8 cellular contexts compared by ENCODE assay signal in genomic region chr6:27810768-27811298, GRCh38.
DNase-seq lines count a peak whose midpoint lies in the region; ATAC-seq, FAIRE-seq and TF ChIP-seq lines count a peak whose summit lies in the region.

No MANE protein-coding gene starts in this region.

- DNase-seq in activated naive CD4-positive, alpha-beta T cell treated with anti-CD3 and anti-CD28 coated beads, Interleukin-2, amount 10 ng/mL, durations not matched to agents 7 days and 5 days = peak; percentile 54
- no peak for DNase-seq in activated naive CD4-positive, alpha-beta T cell treated with Interleukin-2 at 50 U/mL for 16 hours
- DNase-seq in WERI-Rb-1 = peak; percentile 35
- no peak for DNase-seq in iPS DF 6.9 (ENCODE audit: low read depth, low spot score)
- no peak for DNase-seq in suprapubic skin (ENCODE audit: low spot score in 2 of 2)
- no peak for DNase-seq in pancreas

- TF ChIP-seq CTCF in WERI-Rb-1 (IDR thresholded peaks at IDR 0.05; ENCODE audit: low read depth, low read length) (no peak), suprapubic skin (IDR thresholded peaks at IDR 0.05) (no peak), pancreas (IDR thresholded peaks at IDR 0.05) (no peak)

- H3K27ac Mint-ChIP-seq in activated naive CD4-positive, alpha-beta T cell treated with anti-CD3 and anti-CD28 coated beads, Interleukin-2, amount 10 ng/mL, durations not matched to agents 7 days and 5 days = peak overlapping the region; percentile 100

- CTCF ChIA-PET in activated naive CD4-positive, alpha-beta T cell treated with anti-CD3 and anti-CD28 coated beads, Interleukin-2, amount 10 ng/mL, durations not matched to agents 7 days and 5 days (lab: Charles Lee) = no interaction called here

- H3K9me3 ChIP-seq in WERI-Rb-1 (ENCODE audit: severe bottlenecking) = peaks cover 7% of the 10 kb centered on the region
- no peaks in the 10 kb centered on the region for H3K9me3 ChIP-seq in iPS DF 6.9 (ENCODE audit: control insufficient read depth, insufficient read depth, low read length)
- no peaks in the 10 kb centered on the region for H3K9me3 ChIP-seq in suprapubic skin
- H3K9me3 ChIP-seq in pancreas = no peaks in the 10 kb centered on the region

- H3K27me3 Mint-ChIP-seq in activated naive CD4-positive, alpha-beta T cell treated with anti-CD3 and anti-CD28 coated beads, Interleukin-2, amount 10 ng/mL, durations not matched to agents 7 days and 5 days = peaks cover 5% of the 10 kb centered on the region

- ATAC-seq in pancreas (no peak), GM18870 (IDR thresholded peaks at IDR 0.05; ENCODE audit: unreplicated experiment) (no peak), GM18519 (IDR thresholded peaks at IDR 0.05; ENCODE audit: low FRiP score, unreplicated experiment) (no peak)

- H3K4me1 Mint-ChIP-seq in activated naive CD4-positive, alpha-beta T cell treated with anti-CD3 and anti-CD28 coated beads, Interleukin-2, amount 10 ng/mL, durations not matched to agents 7 days and 5 days = peaks cover 69% of the 10 kb centered on the region

- no peak overlapping the region for H3K27ac ChIP-seq in WERI-Rb-1
- no peak overlapping the region for H3K27ac ChIP-seq in iPS DF 6.9 (ENCODE audit: low read length)
- peak overlapping the region; percentile 92 for H3K27ac ChIP-seq in suprapubic skin
- H3K27ac ChIP-seq in pancreas = peak overlapping the region in 2 of 4 donors; percentile 71 to 78

- TF ChIP-seq EP300 in suprapubic skin (IDR thresholded peaks at IDR 0.05) = no peak

- intact Hi-C loops in pancreas (cut with DNase I) = no loop called here

- peaks cover 10% of the 10 kb centered on the region for H3K36me3 Mint-ChIP-seq in activated naive CD4-positive, alpha-beta T cell treated with anti-CD3 and anti-CD28 coated beads, Interleukin-2, amount 10 ng/mL, durations not matched to agents 7 days and 5 days

- H3K4me1 ChIP-seq in iPS DF 6.9 (ENCODE audit: control insufficient read depth, insufficient read depth, low read length) = no peaks in the 10 kb centered on the region
- H3K4me1 ChIP-seq in suprapubic skin = peaks cover 39% of the 10 kb centered on the region
- peaks cover 0 to 5% (median 0%) of the 10 kb centered on the region in 3 donors for H3K4me1 ChIP-seq in pancreas

- no peaks in the 10 kb centered on the region for H3K27me3 ChIP-seq in WERI-Rb-1 (ENCODE audit: insufficient read depth, low read depth, severe bottlenecking)
- no peaks in the 10 kb centered on the region for H3K27me3 ChIP-seq in iPS DF 6.9 (ENCODE audit: control insufficient read depth, insufficient read depth, low read length)
- peaks cover 3% of the 10 kb centered on the region for H3K27me3 ChIP-seq in suprapubic skin
- peaks cover 0 to 62% (median 13%) of the 10 kb centered on the region in 4 donors for H3K27me3 ChIP-seq in pancreas

- H3K9me3 Mint-ChIP-seq in activated naive CD4-positive, alpha-beta T cell treated with anti-CD3 and anti-CD28 coated beads, Interleukin-2, amount 10 ng/mL, durations not matched to agents 7 days and 5 days = no peaks in the 10 kb centered on the region

- H3K36me3 ChIP-seq in WERI-Rb-1 (no peaks in the 10 kb centered on the region), iPS DF 6.9 (ENCODE audit: control insufficient read depth, insufficient read depth, low read length) (no peaks in the 10 kb centered on the region), suprapubic skin (no peaks in the 10 kb centered on the region), pancreas (no peaks in the 10 kb centered on the region)

- no peak overlapping the region for H3K4me3 ChIP-seq in WERI-Rb-1 (ENCODE audit: low read depth, low read length)
- H3K4me3 ChIP-seq in iPS DF 6.9 (ENCODE audit: low read length) = peak overlapping the region; percentile 92; the same call in 1 of the 2 replicates
- peak overlapping the region; percentile 62 for H3K4me3 ChIP-seq in suprapubic skin
- H3K4me3 ChIP-seq in pancreas = peak overlapping the region in 1 of 4 donors; percentile 39

- peak overlapping the region; percentile 89 for H3K4me3 Mint-ChIP-seq in activated naive CD4-positive, alpha-beta T cell treated with anti-CD3 and anti-CD28 coated beads, Interleukin-2, amount 10 ng/mL, durations not matched to agents 7 days and 5 days

- no peak for FAIRE-seq in pancreas (lab: Jason Lieb, UNC)

- TF ChIP-seq POLR2A in suprapubic skin (IDR thresholded peaks at IDR 0.05) = no peak

- WGBS in iPS DF 6.9 (ENCODE audit: insufficient coverage, insufficient read length) = no CpG with 5 or more reads among the region's 9 CpGs
- 22% methylated on average over 9 of the region's 9 CpGs for WGBS in suprapubic skin
- 32 to 35% methylated on average over 9 of the region's 9 CpGs for WGBS in pancreas, 2 donors

Comparison
In these comparisons a context has a peak if more than half of its experiments do, and no peak if none do; other contexts are left out.
1. DNase-seq: peak in activated naive CD4-positive, alpha-beta T cell treated with anti-CD3 and anti-CD28 coated beads, Interleukin-2, amount 10 ng/mL, durations not matched to agents 7 days and 5 days (single experiment) and WERI-Rb-1 (single experiment); none in activated naive CD4-positive, alpha-beta T cell treated with Interleukin-2 at 50 U/mL for 16 hours (single experiment), iPS DF 6.9 (single experiment), suprapubic skin (0 of 2) and pancreas (0 of 6).